ENCODE assay signal across 26 cellular contexts in the genomic region with DNA sequence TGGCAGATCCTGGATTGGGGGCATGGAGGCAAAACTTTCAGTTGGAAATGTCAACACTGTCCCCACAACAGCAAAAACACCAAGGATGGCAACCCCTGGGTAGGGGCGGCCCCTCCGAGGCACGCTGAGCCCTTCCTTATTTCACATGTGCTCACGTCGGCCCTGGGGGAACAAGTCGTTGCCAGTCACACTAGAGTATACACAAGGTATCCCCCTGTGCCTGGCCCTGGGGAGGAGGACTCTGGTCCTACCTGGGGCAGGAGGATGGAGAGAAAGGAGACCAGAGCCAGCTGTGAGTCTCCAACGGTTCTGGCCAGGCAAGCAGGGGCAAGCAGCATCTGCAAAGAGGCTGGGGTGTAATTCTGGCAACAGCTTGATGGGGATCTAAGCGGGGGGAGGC.
"Had no signal": no experiment of that assay in that cellular context is flagged by ENCODE, and none has a peak within 500 bp of the region (broad histone marks: within the 10 kb centered on the region; RNA-seq: fewer than 3 reads in every experiment).

No MANE protein-coding gene starts in this region.

- FAIRE-seq: pancreas had no signal

- H3K9me3 ChIP-seq: neutrophil, pancreas, psoas muscle, thoracic aorta, thyroid gland, uterus had no signal

- H3K27me3 ChIP-seq: neutrophil, pancreas, stomach, thyroid gland, tibial nerve, upper lobe of left lung, uterus had no signal

- H3K4me3 ChIP-seq: pancreas, psoas muscle, skin epidermis, smooth muscle cell, stomach, thoracic aorta, thyroid gland, tibial nerve, upper lobe of left lung, uterus had no signal

- ATAC-seq: naive thymus-derived CD8-positive, alpha-beta T cell; natural killer cell treated with Interleukin-12 subunit alpha and Interleukin-12 subunit beta and Interleukin-15 and Interleukin-18, amount 100 ng/mL, for 72 hours; pancreas; psoas muscle; right cardiac atrium; sciatic nerve; stimulated activated effector memory CD8-positive, alpha-beta T cell treated with anti-CD3 and anti-CD28 coated beads, Interleukin-12 subunit alpha, Interleukin-12 subunit beta, amount 100 ng/mL, for 72 hours; stimulated activated naive B cell treated with anti-CD40 and anti-IgM and Interleukin-4, amounts not matched to agents 10 μg/mL and 1 μg/mL and 100 μg/mL, for 72 hours had no signal

- DNase-seq: naive B cell; naive thymus-derived CD8-positive, alpha-beta T cell; nephron progenitor cell; nucleus accumbens; pancreas; psoas muscle; right cardiac atrium; stimulated activated CD4-positive, alpha-beta T cell treated with anti-CD3 and anti-CD28 coated beads, Interleukin-15, amount 100 ng/mL, for 24 hours; stimulated activated CD4-positive, alpha-beta T cell treated with anti-CD3 and anti-CD28 coated beads, Interleukin-2, amount 100 ng/mL, for 24 hours; stimulated activated CD4-positive, alpha-beta T cell treated with anti-CD3 and anti-CD28 coated beads, Interleukin-2, amount 100 ng/mL, for 48 hours; stimulated activated CD4-positive, alpha-beta T cell treated with anti-CD3 and anti-CD28 coated beads, Interleukin-4, amount 100 ng/mL, for 24 hours; stimulated activated naive B cell treated with anti-CD40 and anti-IgM and Interleukin-4, amounts not matched to agents 10 μg/mL and 1 μg/mL and 100 μg/mL, for 72 hours; stimulated activated naive CD4-positive, alpha-beta T cell treated with Interleukin-2 at 50 U/mL for 16 hours; stomach; thyroid gland; trophoblast cell; upper lobe of left lung; uterus had no signal

- H3K4me1 ChIP-seq: pancreas, psoas muscle, stomach, thyroid gland, tibial nerve, upper lobe of left lung, uterus had no signal

- H3K36me3 ChIP-seq: neutrophil, pancreas, stomach, thoracic aorta, thyroid gland, tibial nerve, upper lobe of left lung, uterus had no signal

- H3K27ac ChIP-seq: neutrophil, pancreas, psoas muscle, skin epidermis, stomach, thoracic aorta, thyroid gland, tibial nerve, upper lobe of left lung, uterus had no signal
